Comparison of ENCODE assay signal across 1 cellular context in the genomic region with DNA sequence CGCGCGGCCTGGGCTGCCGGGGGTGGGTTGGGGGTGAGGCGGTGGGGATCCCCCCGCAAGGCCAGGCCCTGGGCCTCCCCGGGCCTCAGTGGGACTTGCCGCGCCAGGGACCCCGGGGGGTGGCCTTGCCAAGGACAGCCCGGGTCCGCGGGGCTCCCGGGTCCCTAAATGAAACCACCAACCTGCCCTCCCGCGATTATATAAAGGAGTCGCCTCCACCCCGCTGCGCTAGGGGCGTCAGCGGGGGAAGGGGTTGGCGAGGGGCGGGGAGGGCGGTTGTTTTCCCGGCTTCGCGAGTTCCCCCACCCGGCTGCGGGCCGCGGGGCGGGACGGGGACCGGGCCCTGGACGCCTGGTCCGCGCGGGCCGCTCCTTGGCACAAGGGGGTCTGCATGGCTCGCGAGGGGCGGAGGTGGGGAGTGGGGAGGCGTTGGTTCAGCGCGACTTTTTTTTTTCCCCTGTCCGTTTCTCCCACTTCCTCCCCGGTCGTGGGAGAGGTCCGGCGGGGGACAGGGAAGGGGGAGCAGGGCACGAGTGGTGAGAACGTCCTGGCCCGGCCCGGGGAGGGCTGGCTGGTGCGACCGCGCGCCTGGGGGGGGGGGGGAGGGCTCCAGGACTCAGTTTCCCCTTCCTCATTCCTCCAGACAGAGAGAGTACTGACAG.
TF ChIP-seq lines count a peak whose summit lies in the region.

No MANE protein-coding gene starts in this region.

TF ChIP-seq in HCT116, 20 proteins besides CTCF, POLR2A, EP300 and RAD21 (continued from another document):
- TF ChIP-seq, protein P1, sequence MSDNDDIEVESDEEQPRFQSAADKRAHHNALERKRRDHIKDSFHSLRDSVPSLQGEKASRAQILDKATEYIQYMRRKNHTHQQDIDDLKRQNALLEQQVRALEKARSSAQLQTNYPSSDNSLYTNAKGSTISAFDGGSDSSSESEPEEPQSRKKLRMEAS (IDR thresholded peaks at IDR 0.05): no peak
- no peak for TF ChIP-seq SIN3A (IDR thresholded peaks at IDR 0.05; ENCODE audit: low read depth)
- no peak for TF ChIP-seq CBX3 (IDR thresholded peaks at IDR 0.05; ENCODE audit: low read depth)
- no peak; the same call in 1 of the 2 replicates for TF ChIP-seq ZFX (IDR thresholded peaks at IDR 0.05)
- TF ChIP-seq CEBPB (IDR thresholded peaks at IDR 0.05; ENCODE audit: low read depth): no peak
- TF ChIP-seq, protein P2, sequence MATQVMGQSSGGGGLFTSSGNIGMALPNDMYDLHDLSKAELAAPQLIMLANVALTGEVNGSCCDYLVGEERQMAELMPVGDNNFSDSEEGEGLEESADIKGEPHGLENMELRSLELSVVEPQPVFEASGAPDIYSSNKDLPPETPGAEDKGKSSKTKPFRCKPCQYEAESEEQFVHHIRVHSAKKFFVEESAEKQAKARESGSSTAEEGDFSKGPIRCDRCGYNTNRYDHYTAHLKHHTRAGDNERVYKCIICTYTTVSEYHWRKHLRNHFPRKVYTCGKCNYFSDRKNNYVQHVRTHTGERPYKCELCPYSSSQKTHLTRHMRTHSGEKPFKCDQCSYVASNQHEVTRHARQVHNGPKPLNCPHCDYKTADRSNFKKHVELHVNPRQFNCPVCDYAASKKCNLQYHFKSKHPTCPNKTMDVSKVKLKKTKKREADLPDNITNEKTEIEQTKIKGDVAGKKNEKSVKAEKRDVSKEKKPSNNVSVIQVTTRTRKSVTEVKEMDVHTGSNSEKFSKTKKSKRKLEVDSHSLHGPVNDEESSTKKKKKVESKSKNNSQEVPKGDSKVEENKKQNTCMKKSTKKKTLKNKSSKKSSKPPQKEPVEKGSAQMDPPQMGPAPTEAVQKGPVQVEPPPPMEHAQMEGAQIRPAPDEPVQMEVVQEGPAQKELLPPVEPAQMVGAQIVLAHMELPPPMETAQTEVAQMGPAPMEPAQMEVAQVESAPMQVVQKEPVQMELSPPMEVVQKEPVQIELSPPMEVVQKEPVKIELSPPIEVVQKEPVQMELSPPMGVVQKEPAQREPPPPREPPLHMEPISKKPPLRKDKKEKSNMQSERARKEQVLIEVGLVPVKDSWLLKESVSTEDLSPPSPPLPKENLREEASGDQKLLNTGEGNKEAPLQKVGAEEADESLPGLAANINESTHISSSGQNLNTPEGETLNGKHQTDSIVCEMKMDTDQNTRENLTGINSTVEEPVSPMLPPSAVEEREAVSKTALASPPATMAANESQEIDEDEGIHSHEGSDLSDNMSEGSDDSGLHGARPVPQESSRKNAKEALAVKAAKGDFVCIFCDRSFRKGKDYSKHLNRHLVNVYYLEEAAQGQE (IDR thresholded peaks at IDR 0.05; ENCODE audit: low read depth): no peak
- TF ChIP-seq FOSL1 (IDR thresholded peaks at IDR 0.05; ENCODE audit: low read depth): no peak
